1 cellular context compared by ENCODE assay signal in the genomic region with DNA sequence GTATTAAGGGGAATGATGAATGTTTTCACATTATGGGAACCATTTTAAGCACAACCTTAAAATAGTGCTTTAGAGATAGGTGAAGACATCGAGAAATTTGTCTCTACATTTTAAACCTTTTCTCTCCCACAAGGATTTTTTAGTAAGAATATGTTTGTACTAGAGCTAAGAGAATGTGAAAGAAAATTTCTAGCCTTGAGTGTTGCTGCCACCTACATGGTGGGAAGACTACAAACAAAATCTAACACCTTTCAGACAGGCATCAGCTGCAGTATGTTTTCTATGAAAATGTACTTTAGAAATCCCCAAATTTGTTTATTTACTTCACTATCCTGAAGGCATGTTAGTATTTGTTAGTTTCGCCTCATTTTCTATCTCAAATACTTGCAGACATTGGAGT.
TF ChIP-seq lines count a peak whose summit lies in the region.

No MANE protein-coding gene starts in this region.

TF ChIP-seq in GM23338, 12 proteins besides CTCF, POLR2A, EP300 and RAD21 (continued from another document):
- TF ChIP-seq, protein P1, sequence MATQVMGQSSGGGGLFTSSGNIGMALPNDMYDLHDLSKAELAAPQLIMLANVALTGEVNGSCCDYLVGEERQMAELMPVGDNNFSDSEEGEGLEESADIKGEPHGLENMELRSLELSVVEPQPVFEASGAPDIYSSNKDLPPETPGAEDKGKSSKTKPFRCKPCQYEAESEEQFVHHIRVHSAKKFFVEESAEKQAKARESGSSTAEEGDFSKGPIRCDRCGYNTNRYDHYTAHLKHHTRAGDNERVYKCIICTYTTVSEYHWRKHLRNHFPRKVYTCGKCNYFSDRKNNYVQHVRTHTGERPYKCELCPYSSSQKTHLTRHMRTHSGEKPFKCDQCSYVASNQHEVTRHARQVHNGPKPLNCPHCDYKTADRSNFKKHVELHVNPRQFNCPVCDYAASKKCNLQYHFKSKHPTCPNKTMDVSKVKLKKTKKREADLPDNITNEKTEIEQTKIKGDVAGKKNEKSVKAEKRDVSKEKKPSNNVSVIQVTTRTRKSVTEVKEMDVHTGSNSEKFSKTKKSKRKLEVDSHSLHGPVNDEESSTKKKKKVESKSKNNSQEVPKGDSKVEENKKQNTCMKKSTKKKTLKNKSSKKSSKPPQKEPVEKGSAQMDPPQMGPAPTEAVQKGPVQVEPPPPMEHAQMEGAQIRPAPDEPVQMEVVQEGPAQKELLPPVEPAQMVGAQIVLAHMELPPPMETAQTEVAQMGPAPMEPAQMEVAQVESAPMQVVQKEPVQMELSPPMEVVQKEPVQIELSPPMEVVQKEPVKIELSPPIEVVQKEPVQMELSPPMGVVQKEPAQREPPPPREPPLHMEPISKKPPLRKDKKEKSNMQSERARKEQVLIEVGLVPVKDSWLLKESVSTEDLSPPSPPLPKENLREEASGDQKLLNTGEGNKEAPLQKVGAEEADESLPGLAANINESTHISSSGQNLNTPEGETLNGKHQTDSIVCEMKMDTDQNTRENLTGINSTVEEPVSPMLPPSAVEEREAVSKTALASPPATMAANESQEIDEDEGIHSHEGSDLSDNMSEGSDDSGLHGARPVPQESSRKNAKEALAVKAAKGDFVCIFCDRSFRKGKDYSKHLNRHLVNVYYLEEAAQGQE (IDR thresholded peaks at IDR 0.05; ENCODE audit: unreplicated experiment) = no peak
- TF ChIP-seq ZNF331 (CRISPR knock-in tag; IDR thresholded peaks at IDR 0.05; ENCODE audit: low read depth) (no peak), EZH2phosphoT487 (IDR thresholded peaks at IDR 0.05; ENCODE audit: unreplicated experiment) (no peak), STAT1 (IDR thresholded peaks at IDR 0.05; ENCODE audit: unreplicated experiment) (no peak), ZNF114 (CRISPR knock-in tag; IDR thresholded peaks at IDR 0.05) (no peak)
